Comparison of ENCODE assay signal across 1 cellular context in the genomic region with DNA sequence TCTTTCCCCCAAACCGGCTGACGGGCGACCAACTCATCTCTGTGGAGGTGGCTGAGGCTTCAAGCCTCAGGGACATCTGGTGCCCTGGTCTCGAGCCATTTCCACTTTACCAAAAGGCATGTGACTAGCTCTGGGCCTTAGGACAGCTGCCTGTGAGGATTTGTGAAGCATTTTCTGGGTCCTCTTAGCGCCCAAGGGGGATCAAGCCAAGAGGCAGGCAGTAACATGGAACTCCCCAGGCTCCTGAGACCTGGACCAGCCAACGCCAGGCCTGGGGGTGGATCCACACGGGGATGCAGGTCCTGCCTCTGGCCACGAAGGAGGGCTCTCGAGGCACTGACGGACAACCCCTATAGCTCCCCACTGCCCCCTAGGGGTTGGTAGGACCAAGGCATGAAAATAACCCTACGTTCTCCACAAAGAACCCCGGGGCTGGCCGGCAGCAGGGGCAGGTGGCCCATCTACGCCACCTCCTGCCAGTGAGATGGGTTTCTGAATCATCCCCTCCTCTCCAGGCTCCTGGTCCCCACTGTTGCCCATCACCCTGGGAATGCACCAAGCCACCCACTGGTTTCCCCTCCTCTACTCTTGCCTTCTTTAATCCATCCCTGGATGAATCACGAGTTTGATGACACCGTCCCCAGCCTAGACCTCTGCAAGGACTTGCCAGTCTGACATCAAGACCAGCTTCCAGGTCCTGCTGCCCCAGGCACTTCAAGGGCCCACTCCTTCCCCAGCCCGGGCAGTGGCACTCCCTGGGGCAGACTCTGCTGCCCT.
TF ChIP-seq lines count a peak whose summit lies in the region.

No MANE protein-coding gene starts in this region.

TF ChIP-seq in GM12878, 131 proteins besides CTCF, POLR2A, EP300 and RAD21:
- TF ChIP-seq SREBF1 (IDR thresholded peaks at IDR 0.05; ENCODE audit: low read length) (no peak), DPF2 (IDR thresholded peaks at IDR 0.05) (no peak), BMI1 (IDR thresholded peaks at IDR 0.05; ENCODE audit: borderline replicate concordance) (no peak)
